ENCODE assay signal across 10 cellular contexts in genomic region chr10:80253266-80253962, GRCh38. TPM values are rescaled to one million over a fixed set of nuclear protein-coding genes. Genes with fewer than 3 reads are reported as not detected.
A peak's percentile ranks its signal among the peaks of the same experiment; 100 is the strongest.
DNase-seq lines count a peak whose midpoint lies in the region; ATAC-seq and TF ChIP-seq lines count a peak whose summit lies in the region.
"Had no signal": no experiment of that assay in that cellular context is flagged by ENCODE, and none has a peak within 500 bp of the region (broad histone marks: within the 10 kb centered on the region; RNA-seq: fewer than 3 reads in every experiment).

No MANE protein-coding gene starts in this region.

- intact Hi-C loops in body of pancreas (cut with DNase I) = no loop called here

- no peak overlapping the region for H3K4me3 ChIP-seq in body of pancreas
- H3K4me3 ChIP-seq: cardiac muscle cell had no signal

- TF ChIP-seq POLR2A in body of pancreas (IDR thresholded peaks at IDR 0.05) = no peak

- ATAC-seq in GM18858 (IDR thresholded peaks at IDR 0.05; ENCODE audit: unreplicated experiment) = peak; percentile 69
- ATAC-seq in GM21526 (IDR thresholded peaks at IDR 0.05; ENCODE audit: low FRiP score, unreplicated experiment) = peak; percentile 51
- ATAC-seq in HG03378 (IDR thresholded peaks at IDR 0.05; ENCODE audit: unreplicated experiment) = peak; percentile 85
- peak; percentile 4 for ATAC-seq in body of pancreas
- no peak for ATAC-seq in GM19397 (IDR thresholded peaks at IDR 0.05; ENCODE audit: unreplicated experiment)

- H3K36me3 ChIP-seq in body of pancreas (replicated peaks in 1 of 2; ENCODE audit: insufficient read depth in 1 of 2, low read depth in 2 of 2) = no peaks in the 10 kb centered on the region
- H3K36me3 ChIP-seq: cardiac muscle cell had no signal

- no peaks in the 10 kb centered on the region for H3K27me3 ChIP-seq in body of pancreas
- H3K27me3 ChIP-seq: cardiac muscle cell had no signal

- H3K9me3 ChIP-seq in body of pancreas = no peaks in the 10 kb centered on the region

- 61 to 68% methylated on average over 5 of the region's 5 CpGs for WGBS in body of pancreas, 2 donors

- TF ChIP-seq CTCF in body of pancreas (IDR thresholded peaks at IDR 0.05) = no peak

- H3K4me1 ChIP-seq in body of pancreas = peaks cover 15% of the 10 kb centered on the region

- DNase-seq in body of pancreas = no peak
- no peak for DNase-seq in stimulated activated CD4-positive, alpha-beta T cell treated with anti-CD3 and anti-CD28 coated beads, Interleukin-4, amount 100 ng/mL, for 24 hours
- no peak for DNase-seq in mesenteric fat pad (ENCODE audit: low spot score)
- no peak for DNase-seq in nucleus accumbens (lab: John Stamatoyannopoulos, UW)
- DNase-seq: GDM1 had no signal

- no peak overlapping the region for H3K27ac ChIP-seq in body of pancreas
- H3K27ac ChIP-seq: cardiac muscle cell had no signal

RNA-seq across cellular contexts. Expression of gene MAT1A, which starts 36.0 kb away (rescaled TPM):
- 10 to 100 TPM in 1 of 2 donors, 1 to 10 TPM in 1; 9.6 to 11.9 TPM for total RNA-seq in body of pancreas
- 0.13 TPM for total RNA-seq in mesenteric fat pad

RNA-seq across cellular contexts. Expression of gene ANXA11, which starts 48.1 kb away (rescaled TPM):
- total RNA-seq in body of pancreas (10 to 100 TPM; 68.2 to 71.9 TPM), mesenteric fat pad (456 TPM)
